8 cellular contexts compared by ENCODE assay signal in the genomic region with DNA sequence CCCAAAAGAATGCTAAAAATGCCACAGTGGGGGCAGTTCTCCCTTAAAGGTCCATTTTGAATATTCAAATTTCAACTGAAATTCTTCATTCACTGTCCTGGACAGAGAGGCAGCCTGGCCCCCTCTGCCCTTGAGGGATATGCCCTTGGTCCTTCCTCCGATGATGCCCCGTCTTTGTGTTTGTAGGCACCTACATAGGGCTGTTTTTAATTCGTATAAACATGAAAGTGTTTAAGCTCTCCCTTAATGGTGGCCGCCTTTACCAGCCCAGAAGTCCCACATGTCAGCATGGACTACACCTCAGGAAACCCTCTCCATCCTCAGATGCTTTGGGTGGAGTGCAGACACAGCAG.
DNase-seq lines count a peak whose midpoint lies in the region; ATAC-seq and TF ChIP-seq lines count a peak whose summit lies in the region.

No MANE protein-coding gene starts in this region.

- TF ChIP-seq POLR2A in esophagus squamous epithelium (IDR thresholded peaks at IDR 0.05) = no peak

- H3K27me3 ChIP-seq in BLaER1 = no peaks in the 10 kb centered on the region
- H3K27me3 ChIP-seq in Loucy (ENCODE audit: insufficient read depth, low read length, poor library complexity, severe bottlenecking) = no peaks in the 10 kb centered on the region
- H3K27me3 ChIP-seq in esophagus squamous epithelium = no peaks in the 10 kb centered on the region
- no peaks in the 10 kb centered on the region for H3K27me3 ChIP-seq in parathyroid adenoma (ENCODE audit: control insufficient read depth, insufficient read depth, low read length)

- no peaks in the 10 kb centered on the region for H3K9me3 ChIP-seq in BLaER1
- H3K9me3 ChIP-seq in Loucy (ENCODE audit: insufficient read depth, low read depth, low read length) = no peaks in the 10 kb centered on the region
- H3K9me3 ChIP-seq in esophagus squamous epithelium = no peaks in the 10 kb centered on the region
- H3K9me3 ChIP-seq in parathyroid adenoma (ENCODE audit: control insufficient read depth, low read length) = no peaks in the 10 kb centered on the region

- H3K4me2 ChIP-seq in BLaER1 (peak overlapping the region; percentile 52), Loucy (ENCODE audit: low read depth, low read length, poor library complexity, severe bottlenecking) (peak overlapping the region; percentile 59), parathyroid adenoma (ENCODE audit: low read length) (no peak overlapping the region)

- no peak overlapping the region for H3K4me3 Mint-ChIP-seq in activated CD4-positive, alpha-beta T cell treated with anti-CD3 and anti-CD28 coated beads for 36 hours

- H3K4me1 Mint-ChIP-seq in activated CD4-positive, alpha-beta T cell treated with anti-CD3 and anti-CD28 coated beads for 36 hours = peaks cover 17% of the 10 kb centered on the region

- POLR2A ChIA-PET in activated CD4-positive, alpha-beta T cell treated with anti-CD3 and anti-CD28 coated beads for 36 hours (lab: Charles Lee) = no interaction called here

- TF ChIP-seq CTCF in Loucy (conservative IDR thresholded peaks at IDR 0.05; ENCODE audit: low read length) (no peak), esophagus squamous epithelium (IDR thresholded peaks at IDR 0.05) (no peak), parathyroid adenoma (IDR thresholded peaks at IDR 0.05) (no peak)

- peak overlapping the region; percentile 50; the same call in 1 of the 2 replicates for H3K27ac ChIP-seq in BLaER1
- peak overlapping the region; percentile 53 to 80 (median 70) for H3K27ac ChIP-seq in esophagus squamous epithelium
- H3K27ac ChIP-seq in parathyroid adenoma = peak overlapping the region; percentile 24

- no peak for ATAC-seq in activated CD4-positive, alpha-beta T cell treated with anti-CD3 and anti-CD28 coated beads for 36 hours
- ATAC-seq in HG03139 (IDR thresholded peaks at IDR 0.05; ENCODE audit: unreplicated experiment) (no peak), GM21717 (IDR thresholded peaks at IDR 0.05; ENCODE audit: unreplicated experiment) (no peak)

- H3K36me3 Mint-ChIP-seq in activated CD4-positive, alpha-beta T cell treated with anti-CD3 and anti-CD28 coated beads for 36 hours (ENCODE audit: low read depth) = peaks cover 5% of the 10 kb centered on the region

- no peaks in the 10 kb centered on the region for H3K79me2 ChIP-seq in Loucy (ENCODE audit: insufficient read depth, low read length)
- peaks cover 3% of the 10 kb centered on the region for H3K79me2 ChIP-seq in parathyroid adenoma

- 0 out of 2 replicates have a peak, but pooled peaks cover 4% of the 10 kb centered on the region for H3F3A ChIP-seq in Loucy (ENCODE audit: low read depth)

- H2AFZ ChIP-seq in Loucy (ENCODE audit: low read length) = no peak overlapping the region
- peak overlapping the region; percentile 27 for H2AFZ ChIP-seq in parathyroid adenoma

- no peaks in the 10 kb centered on the region for H3K9me2 ChIP-seq in Loucy (replicated peaks; ENCODE audit: low read depth, low read length)

- DNase-seq in esophagus squamous epithelium (lab: John Stamatoyannopoulos, UW) (no peak), cerebellar nuclear complex (lab: John Stamatoyannopoulos, UW) (no peak)
- DNase-seq in activated CD4-positive, alpha-beta T cell treated with anti-CD3 and anti-CD28 coated beads for 36 hours = no peak

- H4K20me1 ChIP-seq in BLaER1 (peaks cover 29% of the 10 kb centered on the region; the same call in 1 of the 2 replicates), Loucy (ENCODE audit: insufficient read depth, low read length, poor library complexity, severe bottlenecking) (peaks cover 3% of the 10 kb centered on the region)

- no peaks in the 10 kb centered on the region for H3K9me3 Mint-ChIP-seq in activated CD4-positive, alpha-beta T cell treated with anti-CD3 and anti-CD28 coated beads for 36 hours (ENCODE audit: low read depth)

- 63 to 89% methylated on average over 3 to 4 of the region's 4 CpGs for WGBS in esophagus squamous epithelium, 2 donors

- peaks cover 58% of the 10 kb centered on the region for H3K4me1 ChIP-seq in BLaER1
- H3K4me1 ChIP-seq in Loucy (ENCODE audit: insufficient read depth, low read length, poor library complexity, severe bottlenecking) = peaks cover 19% of the 10 kb centered on the region
- peaks cover 3 to 55% (median 20%) of the 10 kb centered on the region in 3 donors for H3K4me1 ChIP-seq in esophagus squamous epithelium
- peaks cover 9% of the 10 kb centered on the region for H3K4me1 ChIP-seq in parathyroid adenoma

- H3K4me3 ChIP-seq in BLaER1 (no peak overlapping the region), Loucy (ENCODE audit: low read length, poor library complexity, severe bottlenecking) (no peak overlapping the region), esophagus squamous epithelium (no peak overlapping the region), parathyroid adenoma (ENCODE audit: low read depth, low read length) (no peak overlapping the region)

- peaks cover 68% of the 10 kb centered on the region for H3K36me3 ChIP-seq in BLaER1
- peaks cover 59% of the 10 kb centered on the region; the same call in 1 of the 2 replicates for H3K36me3 ChIP-seq in Loucy (ENCODE audit: insufficient read depth, low read length)
- peaks cover 20 to 73% (median 25%) of the 10 kb centered on the region in 3 donors for H3K36me3 ChIP-seq in esophagus squamous epithelium
- no peaks in the 10 kb centered on the region for H3K36me3 ChIP-seq in parathyroid adenoma (ENCODE audit: control insufficient read depth, insufficient read depth, low read length)

- CTCF ChIA-PET in activated CD4-positive, alpha-beta T cell treated with anti-CD3 and anti-CD28 coated beads for 36 hours (lab: Charles Lee) = interaction anchor here (0.6 to 3.2 kb wide), 16 partner anchors 8 to 559 kb away, joined by 3 to 12 read pairs (median 4); no protein-coding TSS in a partner anchor

- H3K27ac Mint-ChIP-seq in activated CD4-positive, alpha-beta T cell treated with anti-CD3 and anti-CD28 coated beads for 36 hours = no peak overlapping the region

- peak overlapping the region; percentile 21; the same call in 1 of the 2 replicates for H3K9ac ChIP-seq in BLaER1
- no peak overlapping the region for H3K9ac ChIP-seq in Loucy (ENCODE audit: low read depth, low read length, poor library complexity, severe bottlenecking)
- no peak overlapping the region for H3K9ac ChIP-seq in parathyroid adenoma

- H3K27me3 Mint-ChIP-seq in activated CD4-positive, alpha-beta T cell treated with anti-CD3 and anti-CD28 coated beads for 36 hours = no peaks in the 10 kb centered on the region

- intact Hi-C loops in esophagus squamous epithelium (cut with DNase I) = loop anchor here (10.0 kb wide), 1 partner anchor 558 kb away; no protein-coding TSS in a partner anchor
- intact Hi-C loops in activated CD4-positive, alpha-beta T cell treated with anti-CD3 and anti-CD28 coated beads for 36 hours (cut with DNase I, micrococcal nuclease) = loop anchor here (1.0 to 10.0 kb wide), 6 partner anchors 156 to 566 kb away; no protein-coding TSS in a partner anchor
